In genomic region chr2:231387904-231388724, GRCh38 we compare ENCODE assay signal across 1 cellular context.
A peak's percentile ranks its signal among the peaks of the same experiment; 100 is the strongest.
TF ChIP-seq lines count a peak whose summit lies in the region.

No MANE protein-coding gene starts in this region.

TF ChIP-seq in HepG2, 621 proteins besides CTCF, POLR2A, EP300 and RAD21 (continued from another document and continues in another):
- TF ChIP-seq REXO4 (CRISPR knock-in tag; IDR thresholded peaks at IDR 0.05; ENCODE audit: borderline replicate concordance) (no peak), ARNT2 (CRISPR knock-in tag; IDR thresholded peaks at IDR 0.05; ENCODE audit: low read depth) (peak; percentile 45; the same call in 1 of the 2 replicates), TGIF2 (CRISPR knock-in tag; IDR thresholded peaks at IDR 0.05) (no peak), ZBTB39 (CRISPR knock-in tag; IDR thresholded peaks at IDR 0.05) (no peak), ZNF256 (CRISPR knock-in tag; conservative IDR thresholded peaks at IDR 0.05) (no peak), ZNF605 (CRISPR knock-in tag; IDR thresholded peaks at IDR 0.05) (no peak), AKAP8 (CRISPR knock-in tag; IDR thresholded peaks at IDR 0.05) (no peak), SIN3A (IDR thresholded peaks at IDR 0.05; ENCODE audit: borderline replicate concordance, low read depth, low read length) (no peak), PCBP1 (IDR thresholded peaks at IDR 0.05; ENCODE audit: borderline replicate concordance, low read depth, low read length) (no peak), ATF7-NPFF (CRISPR knock-in tag; IDR thresholded peaks at IDR 0.05; ENCODE audit: low read depth) (no peak), ATF5 (CRISPR knock-in tag; IDR thresholded peaks at IDR 0.05; ENCODE audit: low read depth) (no peak), TP53 (CRISPR knock-in tag; conservative IDR thresholded peaks at IDR 0.05) (no peak), UBTF (CRISPR knock-in tag; IDR thresholded peaks at IDR 0.05) (peak; percentile 82), NAIF1 (CRISPR knock-in tag; IDR thresholded peaks at IDR 0.05; ENCODE audit: borderline replicate concordance) (no peak), ATRX (CRISPR knock-in tag; IDR thresholded peaks at IDR 0.05; ENCODE audit: borderline replicate concordance) (no peak), SMAD9 (CRISPR knock-in tag; IDR thresholded peaks at IDR 0.05) (no peak), CBX2 (IDR thresholded peaks at IDR 0.05; ENCODE audit: low read depth, low read length) (no peak), CBX2 (CRISPR knock-in tag; IDR thresholded peaks at IDR 0.05; ENCODE audit: low read depth) (no peak), SIX4 (CRISPR knock-in tag; IDR thresholded peaks at IDR 0.05) (no peak), RORA (CRISPR knock-in tag; IDR thresholded peaks at IDR 0.05) (no peak), ZNF766 (CRISPR knock-in tag; IDR thresholded peaks at IDR 0.05; ENCODE audit: borderline replicate concordance) (no peak), ZSCAN21 (CRISPR knock-in tag; IDR thresholded peaks at IDR 0.05; ENCODE audit: borderline replicate concordance) (peak; percentile 43; the same call in 1 of the 2 replicates), RXRB (CRISPR knock-in tag; IDR thresholded peaks at IDR 0.05; ENCODE audit: borderline replicate concordance) (peak; percentile 11; the same call in 1 of the 2 replicates), ZNF17 (CRISPR knock-in tag; IDR thresholded peaks at IDR 0.05) (no peak), ZNF747 (CRISPR knock-in tag; IDR thresholded peaks at IDR 0.05; ENCODE audit: borderline replicate concordance) (no peak), HNRNPH1 (optimal IDR thresholded peaks at IDR 0.05; ENCODE audit: low read depth, low read length) (no peak), XRCC5 (optimal IDR thresholded peaks at IDR 0.05; ENCODE audit: low read length) (peak; percentile 91), KLF13 (CRISPR knock-in tag; IDR thresholded peaks at IDR 0.05) (no peak), NBN (conservative IDR thresholded peaks at IDR 0.05) (no peak), ZNF839 (CRISPR knock-in tag; IDR thresholded peaks at IDR 0.05; ENCODE audit: borderline replicate concordance) (no peak), HOXA9 (CRISPR knock-in tag; IDR thresholded peaks at IDR 0.05; ENCODE audit: borderline replicate concordance) (no peak), HDAC6 (IDR thresholded peaks at IDR 0.05; ENCODE audit: low read depth, low read length) (no peak), ZSCAN31 (CRISPR knock-in tag; IDR thresholded peaks at IDR 0.05; ENCODE audit: low read depth) (no peak), ZNF235 (CRISPR knock-in tag; IDR thresholded peaks at IDR 0.05; ENCODE audit: borderline replicate concordance) (no peak), SATB2 (CRISPR knock-in tag; IDR thresholded peaks at IDR 0.05) (no peak), MEIS1 (CRISPR knock-in tag; IDR thresholded peaks at IDR 0.05; ENCODE audit: borderline replicate concordance) (peak; percentile 59; the same call in 1 of the 2 replicates), ZNF30 (CRISPR knock-in tag; IDR thresholded peaks at IDR 0.05) (no peak), MED13 (CRISPR knock-in tag; IDR thresholded peaks at IDR 0.05) (no peak), SIN3B (IDR thresholded peaks at IDR 0.05; ENCODE audit: low read length) (no peak), ZNF615 (CRISPR knock-in tag; IDR thresholded peaks at IDR 0.05; ENCODE audit: borderline replicate concordance) (no peak), ELF1 (CRISPR knock-in tag; IDR thresholded peaks at IDR 0.05) (no peak), ZNF674 (CRISPR knock-in tag; IDR thresholded peaks at IDR 0.05; ENCODE audit: low read depth) (no peak), SALL1 (CRISPR knock-in tag; IDR thresholded peaks at IDR 0.05) (peak; percentile 53; the same call in 1 of the 2 replicates), ZBTB25 (CRISPR knock-in tag; IDR thresholded peaks at IDR 0.05) (no peak), MAX (IDR thresholded peaks at IDR 0.05) (peak; percentile 62), ZNF138 (CRISPR knock-in tag; IDR thresholded peaks at IDR 0.05; ENCODE audit: low read depth) (no peak), BORCS8-MEF2B (CRISPR knock-in tag; IDR thresholded peaks at IDR 0.05) (no peak), DBP (CRISPR knock-in tag; IDR thresholded peaks at IDR 0.05; ENCODE audit: not compliant biosample characterization) (no peak), POLR2G (IDR thresholded peaks at IDR 0.05; ENCODE audit: low read depth, low read length) (peak; percentile 80), PREB (CRISPR knock-in tag; IDR thresholded peaks at IDR 0.05) (no peak), ZNF558 (CRISPR knock-in tag; IDR thresholded peaks at IDR 0.05; ENCODE audit: borderline replicate concordance) (no peak), SALL2 (CRISPR knock-in tag; IDR thresholded peaks at IDR 0.05) (no peak), SKI (IDR thresholded peaks at IDR 0.05; ENCODE audit: partially characterized antibody) (no peak), EHMT2 (IDR thresholded peaks at IDR 0.05; ENCODE audit: borderline replicate concordance, low read depth, low read length) (no peak), NCOR1 (IDR thresholded peaks at IDR 0.05; ENCODE audit: borderline replicate concordance, low read length) (no peak), ZNF768 (CRISPR knock-in tag; IDR thresholded peaks at IDR 0.05) (peak; percentile 64; the same call in 1 of the 2 replicates), HMG20A (CRISPR knock-in tag; IDR thresholded peaks at IDR 0.05; ENCODE audit: borderline replicate concordance) (no peak), TRIM24 (CRISPR knock-in tag; IDR thresholded peaks at IDR 0.05) (no peak), ZNF180 (CRISPR knock-in tag; IDR thresholded peaks at IDR 0.05; ENCODE audit: borderline replicate concordance, low read depth) (no peak), MLLT10 (CRISPR knock-in tag; IDR thresholded peaks at IDR 0.05) (no peak), GFI1 (CRISPR knock-in tag; IDR thresholded peaks at IDR 0.05; ENCODE audit: borderline replicate concordance) (no peak), MXD4 (CRISPR knock-in tag; IDR thresholded peaks at IDR 0.05) (no peak), ATAD3A (CRISPR knock-in tag; IDR thresholded peaks at IDR 0.05) (no peak), SOX5 (CRISPR knock-in tag; IDR thresholded peaks at IDR 0.05; ENCODE audit: borderline replicate concordance) (no peak), SKIL (CRISPR knock-in tag; IDR thresholded peaks at IDR 0.05; ENCODE audit: borderline replicate concordance) (no peak), KLF15 (CRISPR knock-in tag; IDR thresholded peaks at IDR 0.05; ENCODE audit: borderline replicate concordance) (no peak), POGZ (CRISPR knock-in tag; IDR thresholded peaks at IDR 0.05) (no peak), MTA1 (CRISPR knock-in tag; IDR thresholded peaks at IDR 0.05; ENCODE audit: borderline replicate concordance) (peak; percentile 80; the same call in 1 of the 2 replicates), GATAD2A (CRISPR knock-in tag; IDR thresholded peaks at IDR 0.05) (no peak), TERF1 (CRISPR knock-in tag; IDR thresholded peaks at IDR 0.05) (no peak), FOXO1 (CRISPR knock-in tag; IDR thresholded peaks at IDR 0.05) (no peak)
